Comparison of ENCODE assay signal across 9 cellular contexts in the genomic region with DNA sequence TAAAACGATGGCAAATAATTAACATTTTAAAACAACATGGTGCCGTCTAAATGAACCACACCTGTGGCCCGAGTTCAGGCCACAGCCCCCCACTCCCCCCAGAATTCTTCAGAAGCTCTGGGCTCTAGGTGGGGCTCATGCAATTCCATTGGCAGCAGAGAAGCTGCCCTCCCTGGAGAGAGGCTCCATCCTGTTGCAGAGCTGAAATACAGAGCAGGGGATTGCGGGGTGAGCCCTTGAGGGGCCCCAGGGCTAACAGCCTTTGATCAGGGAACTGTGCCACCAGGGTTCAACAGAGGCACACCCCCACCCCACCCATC.
A peak's percentile ranks its signal among the peaks of the same experiment; 100 is the strongest.
DNase-seq lines count a peak whose midpoint lies in the region; ATAC-seq, FAIRE-seq and TF ChIP-seq lines count a peak whose summit lies in the region.
"Had no signal": no experiment of that assay in that cellular context is flagged by ENCODE, and none has a peak within 500 bp of the region (broad histone marks: within the 10 kb centered on the region; RNA-seq: fewer than 3 reads in every experiment).

No MANE protein-coding gene starts in this region.

- H3K27ac Mint-ChIP-seq in T-helper 1 cell treated with Interleukin-12 subunit alpha and Interleukin-12 subunit beta and Interleukin-4 antibody, amounts not matched to agents 30 μg/mL and 1 μg/mL, for 36 hours: peak overlapping the region; percentile 83
- H3K27ac Mint-ChIP-seq in activated CD8-positive, alpha-beta T cell treated with anti-CD3 and anti-CD28 coated beads for 36 hours: no peak overlapping the region

- TF ChIP-seq EP300 in stomach (IDR thresholded peaks at IDR 0.05): no peak

- H3K36me3 Mint-ChIP-seq in T-helper 1 cell treated with Interleukin-12 subunit alpha and Interleukin-12 subunit beta and Interleukin-4 antibody, amounts not matched to agents 30 μg/mL and 1 μg/mL, for 36 hours (ENCODE audit: low read depth): peaks cover 4% of the 10 kb centered on the region
- no peaks in the 10 kb centered on the region for H3K36me3 Mint-ChIP-seq in activated CD8-positive, alpha-beta T cell treated with anti-CD3 and anti-CD28 coated beads for 36 hours (ENCODE audit: low read depth)

- POLR2A ChIA-PET in activated CD8-positive, alpha-beta T cell treated with anti-CD3 and anti-CD28 coated beads for 36 hours (lab: Charles Lee): interaction anchor here (1.1 to 1.2 kb wide), 3 partner anchors 9 to 91 kb away, joined by 3 to 5 read pairs (median 3); no protein-coding TSS in a partner anchor

- TF ChIP-seq POLR2A in stomach (IDR thresholded peaks at IDR 0.05): no peak
- no peak for TF ChIP-seq POLR2A in GM12891 (IDR thresholded peaks at IDR 0.05; ENCODE audit: low read depth, low read length)

- WGBS in stomach, 5 donors: 22 to 41% (median 38%) methylated on average over 4 of the region's 4 CpGs

- H3K4me1 ChIP-seq in stomach: peaks cover 53 to 81% (median 78%) of the 10 kb centered on the region in 4 donors

- no peaks in the 10 kb centered on the region for H3K9me3 Mint-ChIP-seq in T-helper 1 cell treated with Interleukin-12 subunit alpha and Interleukin-12 subunit beta and Interleukin-4 antibody, amounts not matched to agents 30 μg/mL and 1 μg/mL, for 36 hours
- no peaks in the 10 kb centered on the region for H3K9me3 Mint-ChIP-seq in activated CD8-positive, alpha-beta T cell treated with anti-CD3 and anti-CD28 coated beads for 36 hours

- peak overlapping the region; percentile 80 for H3K4me3 Mint-ChIP-seq in T-helper 1 cell treated with Interleukin-12 subunit alpha and Interleukin-12 subunit beta and Interleukin-4 antibody, amounts not matched to agents 30 μg/mL and 1 μg/mL, for 36 hours
- H3K4me3 Mint-ChIP-seq in activated CD8-positive, alpha-beta T cell treated with anti-CD3 and anti-CD28 coated beads for 36 hours: peak overlapping the region; percentile 78

- ATAC-seq in activated CD8-positive, alpha-beta T cell treated with anti-CD3 and anti-CD28 coated beads for 36 hours: no peak

- no peaks in the 10 kb centered on the region for H3K36me3 ChIP-seq in stomach

- H3K27ac ChIP-seq in layer of hippocampus (ENCODE audit: low read depth, low read length) (peak overlapping the region; percentile 49), stomach (peak overlapping the region; percentile 46 to 96 (median 95))

- no peaks in the 10 kb centered on the region for H3K9me3 ChIP-seq in stomach

- CTCF ChIA-PET in activated CD8-positive, alpha-beta T cell treated with anti-CD3 and anti-CD28 coated beads for 36 hours (lab: Charles Lee): interaction anchor here (0.8 to 5.6 kb wide), 3 partner anchors 12 to 77 kb away, joined by 3 to 32 read pairs (median 9); no protein-coding TSS in a partner anchor

- no peak for FAIRE-seq in GM12891 (lab: Jason Lieb, UNC)

- H3K4me3 ChIP-seq in stomach: no peak overlapping the region

- H3K4me1 Mint-ChIP-seq in T-helper 1 cell treated with Interleukin-12 subunit alpha and Interleukin-12 subunit beta and Interleukin-4 antibody, amounts not matched to agents 30 μg/mL and 1 μg/mL, for 36 hours (ENCODE audit: low read depth): peaks cover 47% of the 10 kb centered on the region
- H3K4me1 Mint-ChIP-seq in activated CD8-positive, alpha-beta T cell treated with anti-CD3 and anti-CD28 coated beads for 36 hours (ENCODE audit: low read depth): peaks cover 42% of the 10 kb centered on the region

- TF ChIP-seq CTCF in activated CD8-positive, alpha-beta T cell treated with anti-CD3 and anti-CD28 coated beads for 36 hours (IDR thresholded peaks at IDR 0.05): no peak
- no peak for TF ChIP-seq CTCF in stomach (IDR thresholded peaks at IDR 0.05)

- intact Hi-C loops in activated CD8-positive, alpha-beta T cell treated with anti-CD3 and anti-CD28 coated beads for 36 hours (cut with micrococcal nuclease): no loop called here
- intact Hi-C loops in stomach (cut with DNase I; ENCODE audit: low total_unique reads): no loop called here

- DNase-seq in T-helper 1 cell (no peak), stomach (no peak), GM12891 (ENCODE audit: insufficient read length, low spot score) (no peak), C1 segment of cervical spinal cord (lab: John Stamatoyannopoulos, UW) (no peak), foreskin melanocyte (no peak)
- DNase-seq in activated CD8-positive, alpha-beta T cell treated with anti-CD3 and anti-CD28 coated beads for 36 hours: no peak
- DNase-seq: NCI-H774 had no signal

- H3K27me3 Mint-ChIP-seq in T-helper 1 cell treated with Interleukin-12 subunit alpha and Interleukin-12 subunit beta and Interleukin-4 antibody, amounts not matched to agents 30 μg/mL and 1 μg/mL, for 36 hours (ENCODE audit: low read depth): no peaks in the 10 kb centered on the region
- no peaks in the 10 kb centered on the region for H3K27me3 Mint-ChIP-seq in activated CD8-positive, alpha-beta T cell treated with anti-CD3 and anti-CD28 coated beads for 36 hours

- peaks cover 4% of the 10 kb centered on the region for H3K27me3 ChIP-seq in layer of hippocampus (ENCODE audit: control insufficient read depth, insufficient read depth, low read length)
- H3K27me3 ChIP-seq in stomach: no peaks in the 10 kb centered on the region

TF ChIP-seq in GM12891, 5 proteins besides CTCF, POLR2A, EP300 and RAD21:
- TF ChIP-seq SPI1 (IDR thresholded peaks at IDR 0.05; ENCODE audit: low read depth, low read length): no peak
- no peak for TF ChIP-seq PAX5 (IDR thresholded peaks at IDR 0.05; ENCODE audit: insufficient read depth, low read length, severe bottlenecking)
- no peak for TF ChIP-seq TAF1 (IDR thresholded peaks at IDR 0.05; ENCODE audit: low read depth, low read length)
- TF ChIP-seq POLR2AphosphoS5 (IDR thresholded peaks at IDR 0.05; ENCODE audit: low read depth, low read length): no peak
- no peak for TF ChIP-seq POU2F2 (IDR thresholded peaks at IDR 0.05; ENCODE audit: low read depth, low read length)
